1 cellular context compared by ENCODE assay signal in the genomic region with DNA sequence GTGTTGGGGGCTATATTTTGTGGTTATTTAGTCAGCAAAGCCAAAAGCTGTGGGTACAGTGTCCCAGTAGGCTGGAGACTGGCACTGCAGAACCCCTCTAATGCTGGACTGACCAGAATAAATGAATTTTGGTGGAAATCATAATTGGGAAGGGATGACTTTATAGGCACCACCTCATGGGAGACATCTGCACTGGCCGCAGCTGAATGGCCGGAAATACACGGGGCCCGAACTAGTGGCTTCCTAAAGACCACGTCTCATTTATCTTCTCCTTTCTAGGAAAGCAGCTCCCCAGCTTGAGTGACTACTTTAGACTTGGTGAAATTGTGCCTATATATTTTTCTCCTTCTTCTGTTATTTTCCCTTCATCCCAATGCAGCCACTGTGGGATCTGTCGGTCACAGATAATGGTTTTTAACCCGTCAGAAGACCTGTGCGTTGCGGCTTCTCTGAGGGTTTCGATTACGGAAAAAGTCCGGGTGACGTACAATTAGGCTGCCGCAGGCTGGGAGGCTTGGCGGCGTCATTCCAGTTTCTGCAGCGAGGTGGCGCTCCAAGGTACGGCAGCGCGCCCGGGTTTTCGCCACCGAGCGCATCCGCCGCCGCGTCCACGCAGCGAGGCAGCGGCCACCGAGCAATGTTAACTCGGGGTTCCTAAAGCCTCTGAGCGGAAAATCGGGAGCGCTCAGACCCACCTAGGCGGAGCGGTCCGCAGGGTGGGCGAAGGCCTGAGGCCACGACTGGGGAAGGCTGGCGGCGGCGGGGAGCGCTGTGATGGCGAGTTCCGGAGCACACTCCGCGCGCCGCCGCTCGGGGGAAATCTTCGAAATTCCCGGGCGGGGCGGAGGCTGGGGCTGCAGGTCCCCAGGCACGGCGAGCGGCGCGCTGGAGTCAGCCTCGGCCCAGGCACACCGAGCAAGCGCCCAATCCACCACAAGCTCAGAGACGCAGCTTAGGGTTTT.
TF ChIP-seq lines count a peak whose summit lies in the region.

No MANE protein-coding gene starts in this region.

TF ChIP-seq in HepG2, 621 proteins besides CTCF, POLR2A, EP300 and RAD21 (continued from another document and continues in another):
- TF ChIP-seq HNF4G (IDR thresholded peaks at IDR 0.05; ENCODE audit: borderline replicate concordance, low read depth, low read length) (no peak), HNF4G (CRISPR knock-in tag; IDR thresholded peaks at IDR 0.05; ENCODE audit: borderline replicate concordance, low read depth) (no peak), CBX5 (CRISPR knock-in tag; IDR thresholded peaks at IDR 0.05; ENCODE audit: borderline replicate concordance) (peak; percentile 69; the same call in 1 of the 2 replicates), NFE2L2 (IDR thresholded peaks at IDR 0.05; ENCODE audit: low read length) (no peak), ZNF143 (CRISPR knock-in tag; IDR thresholded peaks at IDR 0.05) (peak; percentile 36; the same call in 1 of the 2 replicates), RORA (CRISPR knock-in tag; IDR thresholded peaks at IDR 0.05) (no peak), SKI (IDR thresholded peaks at IDR 0.05; ENCODE audit: partially characterized antibody) (peak; percentile 72), MED1 (CRISPR knock-in tag; IDR thresholded peaks at IDR 0.05) (peak; percentile 56), ZNF337 (CRISPR knock-in tag; IDR thresholded peaks at IDR 0.05; ENCODE audit: borderline replicate concordance, low read depth) (no peak), ATF1 (CRISPR knock-in tag; IDR thresholded peaks at IDR 0.05) (peak; percentile 68), ZNF768 (CRISPR knock-in tag; IDR thresholded peaks at IDR 0.05) (peak; percentile 69; the same call in 1 of the 2 replicates), ZNF598 (CRISPR knock-in tag; IDR thresholded peaks at IDR 0.05; ENCODE audit: borderline replicate concordance) (peak; percentile 84; the same call in 1 of the 2 replicates), MIER3 (CRISPR knock-in tag; IDR thresholded peaks at IDR 0.05; ENCODE audit: borderline replicate concordance) (no peak), NBN (conservative IDR thresholded peaks at IDR 0.05) (no peak), ZBTB20 (CRISPR knock-in tag; IDR thresholded peaks at IDR 0.05; ENCODE audit: borderline replicate concordance, low read depth) (no peak), ZNF451 (CRISPR knock-in tag; IDR thresholded peaks at IDR 0.05) (peak; percentile 56; the same call in 1 of the 2 replicates), SRY (CRISPR knock-in tag; IDR thresholded peaks at IDR 0.05) (no peak), HMG20A (CRISPR knock-in tag; IDR thresholded peaks at IDR 0.05; ENCODE audit: borderline replicate concordance) (no peak), HDAC1 (CRISPR knock-in tag; IDR thresholded peaks at IDR 0.05) (peak; percentile 83), NR1H2 (CRISPR knock-in tag; IDR thresholded peaks at IDR 0.05; ENCODE audit: borderline replicate concordance, low read depth) (no peak), HNRNPL (IDR thresholded peaks at IDR 0.05; ENCODE audit: low read depth, low read length) (no peak), ZNF44 (CRISPR knock-in tag; IDR thresholded peaks at IDR 0.05) (0 out of 2 replicates have a peak, but pooled peaks have one; percentile 38), ZNF879 (CRISPR knock-in tag; IDR thresholded peaks at IDR 0.05) (no peak), HDAC6 (IDR thresholded peaks at IDR 0.05; ENCODE audit: low read depth, low read length) (no peak)
- TF ChIP-seq, protein P1, sequence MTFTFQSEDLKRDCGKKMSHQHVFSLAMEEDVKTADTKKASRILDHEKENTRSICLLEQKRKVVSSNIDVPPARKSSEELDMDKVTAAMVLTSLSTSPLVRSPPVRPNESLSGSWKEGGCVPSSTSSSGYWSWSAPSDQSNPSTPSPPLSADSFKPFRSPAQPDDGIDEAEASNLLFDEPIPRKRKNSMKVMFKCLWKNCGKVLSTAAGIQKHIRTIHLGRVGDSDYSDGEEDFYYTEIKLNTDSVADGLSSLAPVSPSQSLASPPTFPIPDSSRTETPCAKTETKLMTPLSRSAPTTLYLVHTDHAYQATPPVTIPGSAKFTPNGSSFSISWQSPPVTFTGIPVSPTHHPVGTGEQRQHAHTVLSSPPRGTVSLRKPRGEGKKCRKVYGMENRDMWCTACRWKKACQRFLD (CRISPR knock-in tag; IDR thresholded peaks at IDR 0.05; ENCODE audit: borderline replicate concordance): no peak
- TF ChIP-seq, protein P2, sequence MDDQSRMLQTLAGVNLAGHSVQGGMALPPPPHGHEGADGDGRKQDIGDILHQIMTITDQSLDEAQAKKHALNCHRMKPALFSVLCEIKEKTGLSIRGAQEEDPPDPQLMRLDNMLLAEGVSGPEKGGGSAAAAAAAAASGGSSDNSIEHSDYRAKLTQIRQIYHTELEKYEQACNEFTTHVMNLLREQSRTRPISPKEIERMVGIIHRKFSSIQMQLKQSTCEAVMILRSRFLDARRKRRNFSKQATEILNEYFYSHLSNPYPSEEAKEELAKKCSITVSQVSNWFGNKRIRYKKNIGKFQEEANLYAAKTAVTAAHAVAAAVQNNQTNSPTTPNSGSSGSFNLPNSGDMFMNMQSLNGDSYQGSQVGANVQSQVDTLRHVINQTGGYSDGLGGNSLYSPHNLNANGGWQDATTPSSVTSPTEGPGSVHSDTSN (CRISPR knock-in tag; IDR thresholded peaks at IDR 0.05; ENCODE audit: borderline replicate concordance): no peak
- TF ChIP-seq, protein P3, sequence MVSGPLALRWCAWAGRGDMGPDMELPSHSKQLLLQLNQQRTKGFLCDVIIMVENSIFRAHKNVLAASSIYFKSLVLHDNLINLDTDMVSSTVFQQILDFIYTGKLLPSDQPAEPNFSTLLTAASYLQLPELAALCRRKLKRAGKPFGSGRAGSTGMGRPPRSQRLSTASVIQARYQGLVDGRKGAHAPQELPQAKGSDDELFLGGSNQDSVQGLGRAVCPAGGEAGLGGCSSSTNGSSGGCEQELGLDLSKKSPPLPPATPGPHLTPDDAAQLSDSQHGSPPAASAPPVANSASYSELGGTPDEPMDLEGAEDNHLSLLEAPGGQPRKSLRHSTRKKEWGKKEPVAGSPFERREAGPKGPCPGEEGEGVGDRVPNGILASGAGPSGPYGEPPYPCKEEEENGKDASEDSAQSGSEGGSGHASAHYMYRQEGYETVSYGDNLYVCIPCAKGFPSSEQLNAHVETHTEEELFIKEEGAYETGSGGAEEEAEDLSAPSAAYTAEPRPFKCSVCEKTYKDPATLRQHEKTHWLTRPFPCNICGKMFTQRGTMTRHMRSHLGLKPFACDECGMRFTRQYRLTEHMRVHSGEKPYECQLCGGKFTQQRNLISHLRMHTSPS (CRISPR knock-in tag; IDR thresholded peaks at IDR 0.05; ENCODE audit: low read depth): no peak
- TF ChIP-seq, protein P4, sequence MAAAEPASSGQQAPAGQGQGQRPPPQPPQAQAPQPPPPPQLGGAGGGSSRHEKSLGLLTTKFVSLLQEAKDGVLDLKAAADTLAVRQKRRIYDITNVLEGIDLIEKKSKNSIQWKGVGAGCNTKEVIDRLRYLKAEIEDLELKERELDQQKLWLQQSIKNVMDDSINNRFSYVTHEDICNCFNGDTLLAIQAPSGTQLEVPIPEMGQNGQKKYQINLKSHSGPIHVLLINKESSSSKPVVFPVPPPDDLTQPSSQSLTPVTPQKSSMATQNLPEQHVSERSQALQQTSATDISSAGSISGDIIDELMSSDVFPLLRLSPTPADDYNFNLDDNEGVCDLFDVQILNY (CRISPR knock-in tag; conservative IDR thresholded peaks at IDR 0.05): peak; percentile 72
- TF ChIP-seq, protein P5, sequence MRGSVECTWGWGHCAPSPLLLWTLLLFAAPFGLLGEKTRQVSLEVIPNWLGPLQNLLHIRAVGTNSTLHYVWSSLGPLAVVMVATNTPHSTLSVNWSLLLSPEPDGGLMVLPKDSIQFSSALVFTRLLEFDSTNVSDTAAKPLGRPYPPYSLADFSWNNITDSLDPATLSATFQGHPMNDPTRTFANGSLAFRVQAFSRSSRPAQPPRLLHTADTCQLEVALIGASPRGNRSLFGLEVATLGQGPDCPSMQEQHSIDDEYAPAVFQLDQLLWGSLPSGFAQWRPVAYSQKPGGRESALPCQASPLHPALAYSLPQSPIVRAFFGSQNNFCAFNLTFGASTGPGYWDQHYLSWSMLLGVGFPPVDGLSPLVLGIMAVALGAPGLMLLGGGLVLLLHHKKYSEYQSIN (CRISPR knock-in tag; IDR thresholded peaks at IDR 0.05; ENCODE audit: borderline replicate concordance): no peak
- TF ChIP-seq, protein P6, sequence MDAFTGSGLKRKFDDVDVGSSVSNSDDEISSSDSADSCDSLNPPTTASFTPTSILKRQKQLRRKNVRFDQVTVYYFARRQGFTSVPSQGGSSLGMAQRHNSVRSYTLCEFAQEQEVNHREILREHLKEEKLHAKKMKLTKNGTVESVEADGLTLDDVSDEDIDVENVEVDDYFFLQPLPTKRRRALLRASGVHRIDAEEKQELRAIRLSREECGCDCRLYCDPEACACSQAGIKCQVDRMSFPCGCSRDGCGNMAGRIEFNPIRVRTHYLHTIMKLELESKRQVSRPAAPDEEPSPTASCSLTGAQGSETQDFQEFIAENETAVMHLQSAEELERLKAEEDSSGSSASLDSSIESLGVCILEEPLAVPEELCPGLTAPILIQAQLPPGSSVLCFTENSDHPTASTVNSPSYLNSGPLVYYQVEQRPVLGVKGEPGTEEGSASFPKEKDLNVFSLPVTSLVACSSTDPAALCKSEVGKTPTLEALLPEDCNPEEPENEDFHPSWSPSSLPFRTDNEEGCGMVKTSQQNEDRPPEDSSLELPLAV (CRISPR knock-in tag; conservative IDR thresholded peaks at IDR 0.05; ENCODE audit: low read depth): no peak
- TF ChIP-seq, protein P7, sequence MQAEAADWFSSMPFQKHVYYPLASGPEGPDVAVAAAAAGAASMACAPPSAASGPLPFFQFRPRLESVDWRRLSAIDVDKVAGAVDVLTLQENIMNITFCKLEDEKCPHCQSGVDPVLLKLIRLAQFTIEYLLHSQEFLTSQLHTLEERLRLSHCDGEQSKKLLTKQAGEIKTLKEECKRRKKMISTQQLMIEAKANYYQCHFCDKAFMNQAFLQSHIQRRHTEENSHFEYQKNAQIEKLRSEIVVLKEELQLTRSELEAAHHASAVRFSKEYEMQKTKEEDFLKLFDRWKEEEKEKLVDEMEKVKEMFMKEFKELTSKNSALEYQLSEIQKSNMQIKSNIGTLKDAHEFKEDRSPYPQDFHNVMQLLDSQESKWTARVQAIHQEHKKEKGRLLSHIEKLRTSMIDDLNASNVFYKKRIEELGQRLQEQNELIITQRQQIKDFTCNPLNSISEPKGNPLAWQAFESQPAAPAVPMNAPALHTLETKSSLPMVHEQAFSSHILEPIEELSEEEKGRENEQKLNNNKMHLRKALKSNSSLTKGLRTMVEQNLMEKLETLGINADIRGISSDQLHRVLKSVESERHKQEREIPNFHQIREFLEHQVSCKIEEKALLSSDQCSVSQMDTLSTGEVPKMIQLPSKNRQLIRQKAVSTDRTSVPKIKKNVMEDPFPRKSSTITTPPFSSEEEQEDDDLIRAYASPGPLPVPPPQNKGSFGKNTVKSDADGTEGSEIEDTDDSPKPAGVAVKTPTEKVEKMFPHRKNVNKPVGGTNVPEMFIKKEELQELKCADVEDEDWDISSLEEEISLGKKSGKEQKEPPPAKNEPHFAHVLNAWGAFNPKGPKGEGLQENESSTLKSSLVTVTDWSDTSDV (CRISPR knock-in tag; IDR thresholded peaks at IDR 0.05): no peak; the same call in 1 of the 2 replicates
- TF ChIP-seq, protein P8, sequence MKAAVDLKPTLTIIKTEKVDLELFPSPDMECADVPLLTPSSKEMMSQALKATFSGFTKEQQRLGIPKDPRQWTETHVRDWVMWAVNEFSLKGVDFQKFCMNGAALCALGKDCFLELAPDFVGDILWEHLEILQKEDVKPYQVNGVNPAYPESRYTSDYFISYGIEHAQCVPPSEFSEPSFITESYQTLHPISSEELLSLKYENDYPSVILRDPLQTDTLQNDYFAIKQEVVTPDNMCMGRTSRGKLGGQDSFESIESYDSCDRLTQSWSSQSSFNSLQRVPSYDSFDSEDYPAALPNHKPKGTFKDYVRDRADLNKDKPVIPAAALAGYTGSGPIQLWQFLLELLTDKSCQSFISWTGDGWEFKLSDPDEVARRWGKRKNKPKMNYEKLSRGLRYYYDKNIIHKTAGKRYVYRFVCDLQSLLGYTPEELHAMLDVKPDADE (CRISPR knock-in tag; IDR thresholded peaks at IDR 0.05): no peak
- TF ChIP-seq, protein P9, sequence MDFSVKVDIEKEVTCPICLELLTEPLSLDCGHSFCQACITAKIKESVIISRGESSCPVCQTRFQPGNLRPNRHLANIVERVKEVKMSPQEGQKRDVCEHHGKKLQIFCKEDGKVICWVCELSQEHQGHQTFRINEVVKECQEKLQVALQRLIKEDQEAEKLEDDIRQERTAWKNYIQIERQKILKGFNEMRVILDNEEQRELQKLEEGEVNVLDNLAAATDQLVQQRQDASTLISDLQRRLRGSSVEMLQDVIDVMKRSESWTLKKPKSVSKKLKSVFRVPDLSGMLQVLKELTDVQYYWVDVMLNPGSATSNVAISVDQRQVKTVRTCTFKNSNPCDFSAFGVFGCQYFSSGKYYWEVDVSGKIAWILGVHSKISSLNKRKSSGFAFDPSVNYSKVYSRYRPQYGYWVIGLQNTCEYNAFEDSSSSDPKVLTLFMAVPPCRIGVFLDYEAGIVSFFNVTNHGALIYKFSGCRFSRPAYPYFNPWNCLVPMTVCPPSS (IDR thresholded peaks at IDR 0.05): no peak
- TF ChIP-seq, protein P10, sequence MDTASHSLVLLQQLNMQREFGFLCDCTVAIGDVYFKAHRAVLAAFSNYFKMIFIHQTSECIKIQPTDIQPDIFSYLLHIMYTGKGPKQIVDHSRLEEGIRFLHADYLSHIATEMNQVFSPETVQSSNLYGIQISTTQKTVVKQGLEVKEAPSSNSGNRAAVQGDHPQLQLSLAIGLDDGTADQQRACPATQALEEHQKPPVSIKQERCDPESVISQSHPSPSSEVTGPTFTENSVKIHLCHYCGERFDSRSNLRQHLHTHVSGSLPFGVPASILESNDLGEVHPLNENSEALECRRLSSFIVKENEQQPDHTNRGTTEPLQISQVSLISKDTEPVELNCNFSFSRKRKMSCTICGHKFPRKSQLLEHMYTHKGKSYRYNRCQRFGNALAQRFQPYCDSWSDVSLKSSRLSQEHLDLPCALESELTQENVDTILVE (CRISPR knock-in tag; IDR thresholded peaks at IDR 0.05): no peak; the same call in 1 of the 2 replicates
- TF ChIP-seq, protein P11, sequence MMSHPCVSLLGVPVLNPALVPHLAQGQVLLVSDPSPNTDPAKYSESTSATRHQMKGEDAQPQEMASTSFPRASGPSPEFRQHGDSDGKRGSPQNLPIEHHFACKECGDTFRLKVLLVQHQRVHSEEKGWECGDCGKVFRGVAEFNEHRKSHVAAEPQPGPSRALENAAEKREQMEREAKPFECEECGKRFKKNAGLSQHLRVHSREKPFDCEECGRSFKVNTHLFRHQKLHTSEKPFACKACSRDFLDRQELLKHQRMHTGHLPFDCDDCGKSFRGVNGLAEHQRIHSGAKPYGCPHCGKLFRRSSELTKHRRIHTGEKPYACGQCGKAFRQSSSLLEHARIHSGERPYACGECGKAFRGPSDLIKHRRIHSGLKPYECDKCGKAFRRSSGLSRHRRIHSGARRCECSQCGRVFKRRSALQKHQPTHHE (CRISPR knock-in tag; IDR thresholded peaks at IDR 0.05; ENCODE audit: borderline replicate concordance): no peak
- TF ChIP-seq, protein P12, sequence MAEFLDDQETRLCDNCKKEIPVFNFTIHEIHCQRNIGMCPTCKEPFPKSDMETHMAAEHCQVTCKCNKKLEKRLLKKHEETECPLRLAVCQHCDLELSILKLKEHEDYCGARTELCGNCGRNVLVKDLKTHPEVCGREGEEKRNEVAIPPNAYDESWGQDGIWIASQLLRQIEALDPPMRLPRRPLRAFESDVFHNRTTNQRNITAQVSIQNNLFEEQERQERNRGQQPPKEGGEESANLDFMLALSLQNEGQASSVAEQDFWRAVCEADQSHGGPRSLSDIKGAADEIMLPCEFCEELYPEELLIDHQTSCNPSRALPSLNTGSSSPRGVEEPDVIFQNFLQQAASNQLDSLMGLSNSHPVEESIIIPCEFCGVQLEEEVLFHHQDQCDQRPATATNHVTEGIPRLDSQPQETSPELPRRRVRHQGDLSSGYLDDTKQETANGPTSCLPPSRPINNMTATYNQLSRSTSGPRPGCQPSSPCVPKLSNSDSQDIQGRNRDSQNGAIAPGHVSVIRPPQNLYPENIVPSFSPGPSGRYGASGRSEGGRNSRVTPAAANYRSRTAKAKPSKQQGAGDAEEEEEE (CRISPR knock-in tag; IDR thresholded peaks at IDR 0.05; ENCODE audit: borderline replicate concordance): no peak
